ENCODE assay signal across 14 cellular contexts in the genomic region with DNA sequence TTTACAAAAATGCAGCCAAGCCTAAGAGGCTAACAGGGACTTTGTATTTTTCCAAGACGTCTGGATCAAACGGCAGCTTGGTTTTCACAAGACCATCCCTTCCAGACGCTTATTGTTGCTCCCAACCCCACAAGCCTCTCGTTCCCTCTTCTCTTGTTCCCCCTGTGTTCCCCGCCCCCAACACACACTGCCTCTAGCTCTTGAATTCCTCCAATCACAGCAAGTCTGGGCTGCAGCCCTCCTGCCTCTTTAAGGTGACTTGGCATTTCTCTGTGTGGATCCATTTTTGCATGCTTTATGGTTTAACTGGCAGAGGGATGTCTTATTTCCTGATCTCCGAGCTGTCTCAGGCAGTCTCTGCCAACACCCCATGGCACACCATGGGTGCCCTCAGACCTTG.
DNase-seq lines count a peak whose midpoint lies in the region; ATAC-seq, FAIRE-seq and TF ChIP-seq lines count a peak whose summit lies in the region.
"Had no signal": no experiment of that assay in that cellular context is flagged by ENCODE, and none has a peak within 500 bp of the region (broad histone marks: within the 10 kb centered on the region; RNA-seq: fewer than 3 reads in every experiment).

No MANE protein-coding gene starts in this region.

- intact Hi-C loops in head of caudate nucleus (cut with DNase I): loop anchor here (10.0 kb wide), 1 partner anchor 322 kb away; no protein-coding TSS in a partner anchor
- intact Hi-C loops in left ventricle myocardium inferior (cut with micrococcal nuclease): no loop called here

- ATAC-seq in GM19328 (IDR thresholded peaks at IDR 0.05; ENCODE audit: unreplicated experiment): no peak
- ATAC-seq: activated CD8-positive, alpha-beta memory T cell treated with anti-CD3 and anti-CD28 coated beads, Interleukin-2, amount 10 ng/mL, durations not matched to agents 7 days and 5 days; naive thymus-derived CD8-positive, alpha-beta T cell had no signal

- peak overlapping the region; percentile 75 for H3K4me2 ChIP-seq in astrocyte (ENCODE audit: low read length)

- peak overlapping the region; percentile 97 for H3K27ac Mint-ChIP-seq in astrocyte (ENCODE audit: unreplicated experiment)
- H3K27ac Mint-ChIP-seq: activated CD8-positive, alpha-beta memory T cell treated with anti-CD3 and anti-CD28 coated beads, Interleukin-2, amount 10 ng/mL, durations not matched to agents 7 days and 5 days; naive thymus-derived CD8-positive, alpha-beta T cell; T-helper 2 cell treated with Interferon-gamma antibody and Interleukin-4, amounts not matched to agents 5 μg/mL and 100 μg/mL, for 36 hours had no signal

- H3K9me3 ChIP-seq in astrocyte (ENCODE audit: insufficient read depth, low read depth, low read length) (no peaks in the 10 kb centered on the region), left ventricle myocardium inferior (replicated peaks) (no peaks in the 10 kb centered on the region)

- H3K27ac ChIP-seq in astrocyte (ENCODE audit: low read depth, low read length) (peak overlapping the region; percentile 89), temporal lobe (ENCODE audit: low read depth, low read length) (peak overlapping the region; percentile 61), left ventricle myocardium inferior (replicated peaks) (no peak overlapping the region)

- no peaks in the 10 kb centered on the region for H3K36me3 ChIP-seq in astrocyte (ENCODE audit: insufficient read depth, low read length)
- no peaks in the 10 kb centered on the region for H3K36me3 ChIP-seq in left ventricle myocardium inferior

- H3K27me3 ChIP-seq in astrocyte (ENCODE audit: insufficient read depth, low read length): no peaks in the 10 kb centered on the region
- H3K27me3 ChIP-seq in left ventricle myocardium inferior (ENCODE audit: low read depth): peaks cover 72% of the 10 kb centered on the region

- H3K4me3 ChIP-seq in astrocyte (ENCODE audit: insufficient read depth, low read depth, low read length) (no peak overlapping the region), left ventricle myocardium inferior (no peak overlapping the region)

- H3K4me1 Mint-ChIP-seq in astrocyte (ENCODE audit: low read depth, unreplicated experiment): peaks cover 49% of the 10 kb centered on the region
- H3K4me1 Mint-ChIP-seq: activated CD8-positive, alpha-beta memory T cell treated with anti-CD3 and anti-CD28 coated beads, Interleukin-2, amount 10 ng/mL, durations not matched to agents 7 days and 5 days; naive thymus-derived CD8-positive, alpha-beta T cell had no signal

- no peaks in the 10 kb centered on the region for H3K79me2 ChIP-seq in astrocyte (ENCODE audit: insufficient read depth, low read length)

- H3K4me3 Mint-ChIP-seq in astrocyte (ENCODE audit: unreplicated experiment): peak overlapping the region; percentile 31
- H3K4me3 Mint-ChIP-seq: activated CD8-positive, alpha-beta memory T cell treated with anti-CD3 and anti-CD28 coated beads, Interleukin-2, amount 10 ng/mL, durations not matched to agents 7 days and 5 days; naive thymus-derived CD8-positive, alpha-beta T cell; T-helper 2 cell treated with Interferon-gamma antibody and Interleukin-4, amounts not matched to agents 5 μg/mL and 100 μg/mL, for 36 hours had no signal

- peak; percentile 67 for FAIRE-seq in astrocyte (lab: Jason Lieb, UNC)
- FAIRE-seq: A204.1, endometrium, G401.6 had no signal

- no peaks in the 10 kb centered on the region for H3K9me3 Mint-ChIP-seq in astrocyte (ENCODE audit: unreplicated experiment)
- H3K9me3 Mint-ChIP-seq: naive thymus-derived CD8-positive, alpha-beta T cell; T-helper 2 cell treated with Interferon-gamma antibody and Interleukin-4, amounts not matched to agents 5 μg/mL and 100 μg/mL, for 36 hours had no signal

- DNase-seq in NOMO-1 (lab: John Stamatoyannopoulos, UW; ENCODE audit: unreplicated experiment in 2 of 2) (peak; percentile 12 to 25), NOMO-1 treated with DMSO at 0.1 percent for 48 hours (lab: John Stamatoyannopoulos, UW; ENCODE audit: unreplicated experiment) (no peak), astrocyte (ENCODE audit: low read depth) (peak; percentile 17), head of caudate nucleus (peak in 39 of 42 donors; percentile 25 to 82 (median 62)), left ventricle myocardium inferior (no peak)
- DNase-seq in stimulated activated naive CD4-positive, alpha-beta T cell (lab: John Stamatoyannopoulos, UW): no peak

- H3K36me3 Mint-ChIP-seq in astrocyte (ENCODE audit: low read depth, unreplicated experiment): no peaks in the 10 kb centered on the region
- H3K36me3 Mint-ChIP-seq: activated CD8-positive, alpha-beta memory T cell treated with anti-CD3 and anti-CD28 coated beads, Interleukin-2, amount 10 ng/mL, durations not matched to agents 7 days and 5 days; naive thymus-derived CD8-positive, alpha-beta T cell had no signal

- peak overlapping the region; percentile 72 for H2AFZ ChIP-seq in astrocyte (ENCODE audit: low read depth, low read length)

- no peaks in the 10 kb centered on the region for H4K20me1 ChIP-seq in astrocyte (ENCODE audit: insufficient read depth, low read length)

- no peaks in the 10 kb centered on the region for H3K27me3 Mint-ChIP-seq in astrocyte (ENCODE audit: low read depth, unreplicated experiment)

- no peak for TF ChIP-seq CTCF in astrocyte (IDR thresholded peaks at IDR 0.05; ENCODE audit: insufficient read depth, low read depth, low read length)
- TF ChIP-seq CTCF in left ventricle myocardium inferior (IDR thresholded peaks at IDR 0.05; ENCODE audit: borderline replicate concordance): no peak

- H3K4me1 ChIP-seq in astrocyte (ENCODE audit: insufficient read depth, low read length) (peaks cover 47% of the 10 kb centered on the region), left ventricle myocardium inferior (no peaks in the 10 kb centered on the region)

- H3K9ac ChIP-seq in astrocyte (ENCODE audit: low read length): peak overlapping the region; percentile 70

Comparison
In these comparisons a context has a peak if more than half of its experiments do, and no peak if none do; other contexts are left out.
1. DNase-seq: peak in NOMO-1 (2 of 2), astrocyte (single experiment) and head of caudate nucleus (39 of 42); none in NOMO-1 treated with DMSO at 0.1 percent for 48 hours (single experiment), stimulated activated naive CD4-positive, alpha-beta T cell (0 of 6) and left ventricle myocardium inferior (single experiment).